Comparison of ENCODE assay signal across 19 cellular contexts in genomic region chr11:78201096-78201495, GRCh38. TPM values are rescaled to one million over a fixed set of nuclear protein-coding genes. Genes with fewer than 3 reads are reported as not detected.
DNase-seq lines count a peak whose midpoint lies in the region; ATAC-seq and TF ChIP-seq lines count a peak whose summit lies in the region.
"Had no signal": no experiment of that assay in that cellular context is flagged by ENCODE, and none has a peak within 500 bp of the region (broad histone marks: within the 10 kb centered on the region; RNA-seq: fewer than 3 reads in every experiment).

No MANE protein-coding gene starts in this region.

- in situ Hi-C loops in ACHN (cut with HindIII; ENCODE audit: low pct_ligation_motif_present, low pct_unique_long_range_greater_than_20kb, low sequenced_read_pairs): no loop called here

- intact Hi-C loops in posterior vena cava (cut with DNase I): no loop called here
- intact Hi-C loops in esophagus squamous epithelium (cut with DNase I): no loop called here

- no peaks in the 10 kb centered on the region for H3K27me3 Mint-ChIP-seq in activated naive CD4-positive, alpha-beta T cell treated with anti-CD3 and anti-CD28 coated beads, Interleukin-2, amount 50 U/mL, for 24 hours
- no peaks in the 10 kb centered on the region for H3K27me3 Mint-ChIP-seq in T-cell

- H3K4me3 ChIP-seq in esophagus squamous epithelium: no peak overlapping the region
- H3K4me3 ChIP-seq: GM12878, MG63, tibial artery had no signal

- H3K27ac Mint-ChIP-seq in activated naive CD4-positive, alpha-beta T cell treated with anti-CD3 and anti-CD28 coated beads, Interleukin-2, amount 50 U/mL, for 24 hours: peak overlapping the region; percentile 71
- peak overlapping the region; percentile 96 to 97 for H3K27ac Mint-ChIP-seq in T-cell

- 91 to 97% methylated on average over 6 to 7 of the region's 7 CpGs for WGBS in esophagus squamous epithelium, 2 donors

- ATAC-seq in T-cell (replicated peaks in 1 of 4): no peak
- ATAC-seq: GM12878 had no signal

- H3K36me3 Mint-ChIP-seq in activated naive CD4-positive, alpha-beta T cell treated with anti-CD3 and anti-CD28 coated beads, Interleukin-2, amount 50 U/mL, for 24 hours: peaks cover 3% of the 10 kb centered on the region
- peaks cover 24% of the 10 kb centered on the region for H3K36me3 Mint-ChIP-seq in T-cell

- H3K4me1 ChIP-seq in esophagus squamous epithelium: peaks cover 0 to 6% (median 0%) of the 10 kb centered on the region in 3 donors

- H3K9me3 Mint-ChIP-seq in activated naive CD4-positive, alpha-beta T cell treated with anti-CD3 and anti-CD28 coated beads, Interleukin-2, amount 50 U/mL, for 24 hours: no peaks in the 10 kb centered on the region
- H3K9me3 Mint-ChIP-seq in T-cell: no peaks in the 10 kb centered on the region

- POLR2A ChIA-PET in T-cell (lab: Charles Lee): no interaction called here

- DNase-seq in activated naive CD4-positive, alpha-beta T cell (lab: John Stamatoyannopoulos, UW): no peak
- DNase-seq in T-cell (no peak), epidermal melanocyte (ENCODE audit: insufficient read length, low spot score) (peak; percentile 76), posterior vena cava (ENCODE audit: low spot score) (peak; percentile 73), esophagus squamous epithelium (lab: John Stamatoyannopoulos, UW) (no peak), HuH-7.5 (ENCODE audit: low spot score) (no peak), ACHN (no peak)
- DNase-seq: activated CD8-positive, alpha-beta memory T cell treated with anti-CD3 and anti-CD28 coated beads for 24 hours; activated gamma-delta T cell treated with Interleukin-2 at 50 U/mL for 16 hours; brain microvascular endothelial cell; GDM1; hippocampal formation; kidney; MG63; NCI-H187; NCI-H446; tibial artery had no signal

- TF ChIP-seq POLR2A in esophagus squamous epithelium (IDR thresholded peaks at IDR 0.05): no peak

- no peaks in the 10 kb centered on the region for H3K27me3 ChIP-seq in esophagus squamous epithelium
- H3K27me3 ChIP-seq: brain microvascular endothelial cell, MG63, tibial artery had no signal

- H3K4me1 Mint-ChIP-seq in activated naive CD4-positive, alpha-beta T cell treated with anti-CD3 and anti-CD28 coated beads, Interleukin-2, amount 50 U/mL, for 24 hours: peaks cover 56% of the 10 kb centered on the region
- peaks cover 44 to 54% (median 48%) of the 10 kb centered on the region in 3 donors for H3K4me1 Mint-ChIP-seq in T-cell

- no peak overlapping the region for H3K27ac ChIP-seq in esophagus squamous epithelium
- H3K27ac ChIP-seq: brain microvascular endothelial cell had no signal

- CTCF ChIA-PET in T-cell (lab: Charles Lee): no interaction called here

- TF ChIP-seq CTCF in esophagus squamous epithelium (IDR thresholded peaks at IDR 0.05): no peak

- H3K36me3 ChIP-seq in esophagus squamous epithelium: peaks cover 4 to 81% (median 7%) of the 10 kb centered on the region in 3 donors
- H3K36me3 ChIP-seq: MG63 had no signal

- peak overlapping the region; percentile 31 for H3K4me3 Mint-ChIP-seq in activated naive CD4-positive, alpha-beta T cell treated with anti-CD3 and anti-CD28 coated beads, Interleukin-2, amount 50 U/mL, for 24 hours
- H3K4me3 Mint-ChIP-seq in T-cell: peak overlapping the region in 1 of 3 donors; percentile 73

- H3K9me3 ChIP-seq in esophagus squamous epithelium: no peaks in the 10 kb centered on the region
- H3K9me3 ChIP-seq: MG63, tibial artery had no signal

RNA-seq across cellular contexts. Expression of gene USP35, which starts 12.4 kb away (rescaled TPM):
- 10 to 100 TPM; 14.3 to 18.1 (median 15.4) TPM for total RNA-seq in T-cell
- total RNA-seq in posterior vena cava: 10 to 100 TPM; 12.8 to 14.1 TPM
- total RNA-seq in esophagus squamous epithelium: 1 to 10 TPM; 4.5 to 7.0 (median 6.1) TPM

RNA-seq across cellular contexts. Expression of gene KCTD21, which starts 12.7 kb away (rescaled TPM):
- 10 to 100 TPM in 2 of 5 donors, 1 to 10 TPM in 3; 3.4 to 13.2 (median 9.7) TPM for total RNA-seq in T-cell
- total RNA-seq in posterior vena cava: 10 to 100 TPM; 10.2 to 10.5 TPM
- total RNA-seq in esophagus squamous epithelium: 10 to 100 TPM in 3 of 4 donors, 1 to 10 TPM in 1; 9.7 to 16.0 (median 11.3) TPM

Comparison
In these comparisons a context has a peak if more than half of its experiments do, and no peak if none do; other contexts are left out.
1. DNase-seq: peak in epidermal melanocyte (single experiment) and posterior vena cava (single experiment); none in activated naive CD4-positive, alpha-beta T cell (0 of 4), T-cell (0 of 34), esophagus squamous epithelium (single experiment), HuH-7.5 (single experiment) and ACHN (single experiment).